In genomic region chr6:51982695-51983094, GRCh38 we compare ENCODE assay signal across 1 cellular context.
TF ChIP-seq lines count a peak whose summit lies in the region.

No MANE protein-coding gene starts in this region.

TF ChIP-seq in WTC11, 78 proteins besides CTCF, POLR2A, EP300 and RAD21:
- peak; percentile 97; the same call in 1 of the 2 replicates for TF ChIP-seq HMGA2 (CRISPR knock-in tag; IDR thresholded peaks at IDR 0.05)
